In genomic region chr10:32373031-32373430, GRCh38 we compare ENCODE assay signal across 28 cellular contexts.
"Had no signal": no experiment of that assay in that cellular context is flagged by ENCODE, and none has a peak within 500 bp of the region (broad histone marks: within the 10 kb centered on the region; RNA-seq: fewer than 3 reads in every experiment).

No MANE protein-coding gene starts in this region.

- H3K36me3 Mint-ChIP-seq: natural killer cell treated with Interleukin-12 subunit alpha and Interleukin-12 subunit beta and Interleukin-15 and Interleukin-18, amount 100 ng/mL, for 72 hours had no signal

- H3K27me3 ChIP-seq: esophagus muscularis mucosa, vagina had no signal

- H3K36me3 ChIP-seq: esophagus muscularis mucosa, left ventricle myocardium inferior, thoracic aorta, vagina had no signal

- H3K9me3 ChIP-seq: esophagus muscularis mucosa, thoracic aorta, vagina had no signal

- H3K9me3 Mint-ChIP-seq: activated T-cell treated with anti-CD3 and anti-CD28 coated beads, Interleukin-2, amount 50 U/mL, for 72 hours; central memory CD8-positive, alpha-beta T cell; natural killer cell treated with Interleukin-12 subunit alpha and Interleukin-12 subunit beta and Interleukin-15 and Interleukin-18, amount 100 ng/mL, for 72 hours; type B pancreatic cell had no signal

- DNase-seq: activated CD4-positive, alpha-beta T cell treated with anti-CD3 and anti-CD28 coated beads for 1 hour; activated CD4-positive, alpha-beta T cell treated with anti-CD3 and anti-CD28 coated beads, Interleukin-2, amount 50 U/mL, for 1 hour; activated CD8-positive, alpha-beta memory T cell treated with anti-CD3 and anti-CD28 coated beads, Interleukin-2, amount 50 U/mL, for 48 hours; activated gamma-delta T cell; activated naive CD4-positive, alpha-beta T cell treated with anti-CD3 and anti-CD28 coated beads, Interleukin-2, amount 50 U/mL, for 16 hours; activated T-cell treated with anti-CD3 and anti-CD28 coated beads, Interleukin-2, amount 50 U/mL, for 72 hours; aorta; effector memory CD4-positive, alpha-beta T cell; hippocampal formation; kidney glomerular epithelial cell; left ventricle myocardium inferior; mammary epithelial cell; midbrain; retina; stimulated activated CD4-positive, alpha-beta T cell treated with anti-CD3 and anti-CD28 coated beads, Interleukin-2, amount 100 ng/mL, for 48 hours; stimulated activated CD8-positive, alpha-beta memory T cell treated with anti-CD3 and anti-CD28 coated beads, Interleukin-4, amount 100 ng/mL, for 48 hours; stimulated activated naive CD4-positive, alpha-beta T cell had no signal

- H3K27ac ChIP-seq: vagina, VCaP had no signal

- FAIRE-seq: colon, frontal cortex had no signal

- H3K4me3 ChIP-seq: esophagus muscularis mucosa, left ventricle myocardium inferior, thoracic aorta, vagina had no signal

- H3K27ac Mint-ChIP-seq: progenitor cell of endocrine pancreas; T-helper 2 cell treated with Interferon-gamma antibody and Interleukin-4, amounts not matched to agents 5 μg/mL and 100 μg/mL, for 36 hours; type B pancreatic cell had no signal

- H3K4me3 Mint-ChIP-seq: central memory CD8-positive, alpha-beta T cell; T-helper 2 cell treated with Interferon-gamma antibody and Interleukin-4, amounts not matched to agents 5 μg/mL and 100 μg/mL, for 36 hours; type B pancreatic cell had no signal

- H3K27me3 Mint-ChIP-seq: central memory CD8-positive, alpha-beta T cell; natural killer cell treated with Interleukin-12 subunit alpha and Interleukin-12 subunit beta and Interleukin-15 and Interleukin-18, amount 100 ng/mL, for 72 hours; progenitor cell of endocrine pancreas; type B pancreatic cell had no signal
